ENCODE assay signal across 26 cellular contexts in genomic region chr2:195414479-195414878, GRCh38.
DNase-seq lines count a peak whose midpoint lies in the region; ATAC-seq and TF ChIP-seq lines count a peak whose summit lies in the region.
"Had no signal": no experiment of that assay in that cellular context is flagged by ENCODE, and none has a peak within 500 bp of the region (broad histone marks: within the 10 kb centered on the region; RNA-seq: fewer than 3 reads in every experiment).

No MANE protein-coding gene starts in this region.

- intact Hi-C loops in posterior vena cava (cut with DNase I): no loop called here

- H3K27ac ChIP-seq in KOPT-K1 (ENCODE audit: low read depth, low read length, poor library complexity, severe bottlenecking): peak overlapping the region; percentile 20
- peak overlapping the region; percentile 26; the same call in 1 of the 2 replicates for H3K27ac ChIP-seq in SK-N-MC
- H3K27ac ChIP-seq in foreskin keratinocyte: no peak overlapping the region
- H3K27ac ChIP-seq: epithelial cell of prostate, psoas muscle, sigmoid colon, vagina had no signal

- H3K27me3 ChIP-seq in foreskin keratinocyte: no peaks in the 10 kb centered on the region
- H3K27me3 ChIP-seq: BE2C, sigmoid colon, vagina had no signal

- H3K9ac ChIP-seq in SK-N-MC (ENCODE audit: insufficient read length): no peak overlapping the region

- H3K4me1 ChIP-seq in foreskin keratinocyte: no peaks in the 10 kb centered on the region
- H3K4me1 ChIP-seq: psoas muscle, sigmoid colon, vagina had no signal

- H3K9me3 ChIP-seq in KOPT-K1 (ENCODE audit: insufficient read depth, low read length, poor library complexity, severe bottlenecking) (no peaks in the 10 kb centered on the region), SK-N-MC (ENCODE audit: low read depth, low read length) (no peaks in the 10 kb centered on the region)
- H3K9me3 ChIP-seq: BE2C, psoas muscle, sigmoid colon, vagina had no signal

- DNase-seq in NCI-H748 (lab: John Stamatoyannopoulos, UW; ENCODE audit: unreplicated experiment) (peak; percentile 32), NCI-H748 treated with DMSO at 0.1 percent for 48 hours (lab: John Stamatoyannopoulos, UW) (no peak), SK-N-MC (ENCODE audit: low read depth, low spot score) (no peak), superior temporal gyrus (ENCODE audit: extremely low spot score) (no peak), foreskin keratinocyte (no peak), posterior vena cava (ENCODE audit: low spot score) (no peak), C1 segment of cervical spinal cord (lab: John Stamatoyannopoulos, UW) (no peak)
- DNase-seq: activated CD4-positive, alpha-beta T cell treated with anti-CD3 and anti-CD28 coated beads for 1 hour; activated CD8-positive, alpha-beta T cell treated with anti-CD3 and anti-CD28 coated beads, Interleukin-2, amount 10 ng/mL, durations not matched to agents 7 days and 5 days; anterior cingulate cortex; BE2C; Calu3; EL; glutamatergic neuron; islet precursor cell; left ventricle myocardium superior; naive thymus-derived CD4-positive, alpha-beta T cell; NCI-H146; NCI-H2227 treated with DMSO at 0.1 percent for 48 hours; psoas muscle; sigmoid colon; stimulated activated CD4-positive, alpha-beta T cell treated with anti-CD3 and anti-CD28 coated beads, Interleukin-15, amount 100 ng/mL, for 24 hours; T-helper 2 cell had no signal

- ATAC-seq in foreskin keratinocyte: no peak
- ATAC-seq: activated CD8-positive, alpha-beta T cell treated with anti-CD3 and anti-CD28 coated beads, Interleukin-2, amount 10 ng/mL, durations not matched to agents 7 days and 5 days; left ventricle myocardium superior; naive thymus-derived CD4-positive, alpha-beta T cell; psoas muscle had no signal

- H3K36me3 ChIP-seq in KOPT-K1 (ENCODE audit: insufficient read depth, low read length) (no peaks in the 10 kb centered on the region), SK-N-MC (ENCODE audit: insufficient read depth, low read length) (no peaks in the 10 kb centered on the region)
- H3K36me3 ChIP-seq: BE2C, sigmoid colon, vagina had no signal

- no peak overlapping the region for H3K4me3 ChIP-seq in SK-N-MC
- H3K4me3 ChIP-seq: psoas muscle, sigmoid colon, vagina had no signal

- no peak for TF ChIP-seq CTCF in foreskin keratinocyte (conservative IDR thresholded peaks at IDR 0.05)
